ENCODE assay signal across 24 cellular contexts in the genomic region with DNA sequence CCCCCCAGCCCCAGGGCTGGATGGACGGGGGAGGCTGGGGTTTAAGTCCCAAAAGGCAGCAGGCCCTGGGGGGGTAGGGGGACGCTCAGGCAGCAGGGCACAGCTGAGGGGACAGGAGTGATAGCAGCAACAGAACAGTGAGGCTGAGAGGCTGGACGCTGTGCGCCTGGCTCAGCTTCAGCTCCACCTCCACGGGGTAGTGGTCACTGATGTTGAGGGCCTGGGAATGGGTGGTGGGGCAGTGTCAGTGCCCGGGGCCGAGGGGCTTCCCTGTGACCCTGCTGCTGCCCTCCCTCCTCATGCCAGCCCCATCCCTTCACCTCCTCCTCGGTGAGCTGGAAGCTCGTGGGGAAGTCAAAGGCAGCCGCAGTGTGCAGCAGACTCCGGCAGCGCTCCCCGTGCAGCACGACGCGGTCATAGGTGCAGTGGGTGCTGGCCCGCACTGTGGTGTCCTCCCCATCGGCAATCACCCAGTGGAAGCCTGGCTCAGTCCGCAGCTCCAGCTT. TPM values are rescaled to one million over a fixed set of nuclear protein-coding genes. Genes with fewer than 3 reads are reported as not detected.
DNase-seq lines count a peak whose midpoint lies in the region; ATAC-seq, FAIRE-seq and TF ChIP-seq lines count a peak whose summit lies in the region.
"Had no signal": no experiment of that assay in that cellular context is flagged by ENCODE, and none has a peak within 500 bp of the region (broad histone marks: within the 10 kb centered on the region; RNA-seq: fewer than 3 reads in every experiment).

No MANE protein-coding gene starts in this region.

- H3K36me3 Mint-ChIP-seq in activated CD8-positive, alpha-beta T cell treated with anti-CD3 and anti-CD28 coated beads for 36 hours (ENCODE audit: low read depth): peaks cover 30% of the 10 kb centered on the region
- H3K36me3 Mint-ChIP-seq: natural killer cell had no signal

- TF ChIP-seq POLR2A in HepG2 (IDR thresholded peaks at IDR 0.05; ENCODE audit: insufficient read depth in 1 of 2, low read depth in 2 of 2, low read length in 2 of 2) (no peak), right lobe of liver (IDR thresholded peaks at IDR 0.05) (no peak)

- H3K36me3 ChIP-seq in HepG2 (replicated peaks in 1 of 2; ENCODE audit: control insufficient read depth in 1 of 2, insufficient read depth in 2 of 2, low read length in 2 of 2) (peaks cover 6 to 22% of the 10 kb centered on the region in 2 experiments; a peak in 4 of 5 replicates), right lobe of liver (peaks cover 0 to 18% (median 4%) of the 10 kb centered on the region in 4 donors), kidney (ENCODE audit: control insufficient read depth in 1 of 2, insufficient read depth in 2 of 2, low read length in 2 of 2) (peaks cover 8 to 15% of the 10 kb centered on the region in 2 donors)
- H3K36me3 ChIP-seq: uterus had no signal

- DNase-seq in HepG2 (ENCODE audit: low spot score) (no peak), right lobe of liver (no peak), kidney (peak; percentile 73), NCI-H2171 (lab: John Stamatoyannopoulos, UW) (no peak), NCI-H2107 (lab: John Stamatoyannopoulos, UW) (no peak), COLO829 (ENCODE audit: low spot score) (no peak)
- DNase-seq in activated CD8-positive, alpha-beta T cell treated with anti-CD3 and anti-CD28 coated beads for 36 hours: no peak
- DNase-seq: activated CD4-positive, alpha-beta memory T cell treated with anti-CD3 and anti-CD28 coated beads, Interleukin-2, amount 10 ng/mL, durations not matched to agents 7 days and 5 days; activated CD4-positive, CD25-positive, alpha-beta regulatory T cell; CD4-positive, CD25-positive, alpha-beta regulatory T cell; DMS79 treated with DMSO at 0.1 percent for 48 hours; dorsolateral prefrontal cortex; gastrocnemius medialis; natural killer cell; NCI-H1930; NCI-H446 treated with DMSO at 0.1 percent for 48 hours; NK-92 treated with Interleukin-12 subunit alpha and Interleukin-12 subunit beta, amount 100 ng/mL, for 24 hours; psoas muscle; small intestine; stimulated activated CD4-positive, alpha-beta T cell treated with anti-CD3 and anti-CD28 coated beads, Interleukin-4, amount 100 ng/mL, for 24 hours; uterus had no signal

- H3K27ac ChIP-seq in HepG2 (ENCODE audit: extremely low read length, insufficient read depth, low read length) (no peak overlapping the region), right lobe of liver (no peak overlapping the region), kidney (ENCODE audit: low read depth in 2 of 2, low read length in 2 of 2) (no peak overlapping the region)
- H3K27ac ChIP-seq: dorsolateral prefrontal cortex, uterus had no signal

- POLR2A ChIA-PET in HepG2 (lab: Yijun Ruan, JAX): interaction anchor here (1.2 kb wide), 1 partner anchor 9 kb away, joined by 3 read pairs; a partner anchor contains a TSS
- POLR2A ChIA-PET in activated CD8-positive, alpha-beta T cell treated with anti-CD3 and anti-CD28 coated beads for 36 hours (lab: Charles Lee): interaction anchor here (1.0 to 6.2 kb wide), 2 partner anchors 7 to 12 kb away, joined by 3 to 97 read pairs; a partner anchor contains a TSS

- no peak overlapping the region for H3K9ac ChIP-seq in HepG2 (ENCODE audit: insufficient read depth, low read depth, low read length)
- H3K9ac ChIP-seq in kidney (ENCODE audit: low read length in 2 of 2): no peak overlapping the region

- ATAC-seq in HepG2 (peak; percentile 45), right lobe of liver (no peak), HG03457 (IDR thresholded peaks at IDR 0.05; ENCODE audit: unreplicated experiment) (no peak)
- ATAC-seq in activated CD8-positive, alpha-beta T cell treated with anti-CD3 and anti-CD28 coated beads for 36 hours: no peak
- ATAC-seq: gastrocnemius medialis, natural killer cell, psoas muscle, Right ventricle myocardium inferior had no signal

- peaks cover 16% of the 10 kb centered on the region for H3K79me2 ChIP-seq in HepG2 (ENCODE audit: insufficient read depth, low read length)

- H3K4me1 Mint-ChIP-seq in activated CD8-positive, alpha-beta T cell treated with anti-CD3 and anti-CD28 coated beads for 36 hours (ENCODE audit: low read depth): peaks cover 2% of the 10 kb centered on the region

- H3K27ac Mint-ChIP-seq in activated CD8-positive, alpha-beta T cell treated with anti-CD3 and anti-CD28 coated beads for 36 hours: peak overlapping the region; percentile 63

- H3K9me3 Mint-ChIP-seq in activated CD8-positive, alpha-beta T cell treated with anti-CD3 and anti-CD28 coated beads for 36 hours: no peaks in the 10 kb centered on the region
- H3K9me3 Mint-ChIP-seq: activated CD4-positive, alpha-beta memory T cell treated with anti-CD3 and anti-CD28 coated beads, Interleukin-2, amount 10 ng/mL, durations not matched to agents 7 days and 5 days; CD4-positive, CD25-positive, alpha-beta regulatory T cell; natural killer cell had no signal

- H3K4me1 ChIP-seq in HepG2 (ENCODE audit: insufficient read depth, low read length) (peaks cover 32% of the 10 kb centered on the region), right lobe of liver (peaks cover 0 to 25% (median 6%) of the 10 kb centered on the region in 4 donors), kidney (ENCODE audit: control insufficient read depth in 1 of 2, insufficient read depth in 1 of 2, low read depth in 1 of 2, low read length in 2 of 2) (peaks cover 7 to 18% of the 10 kb centered on the region in 2 donors)
- H3K4me1 ChIP-seq: psoas muscle, uterus had no signal

- intact Hi-C loops in HepG2 (cut with micrococcal nuclease; ENCODE audit: unreplicated experiment): no loop called here
- intact Hi-C loops in right lobe of liver (cut with DNase I): loop anchor here in 1 of 2 donors (5.0 kb wide), 1 partner anchor 130 kb away; no protein-coding TSS in a partner anchor
- intact Hi-C loops in activated CD8-positive, alpha-beta T cell treated with anti-CD3 and anti-CD28 coated beads for 36 hours (cut with micrococcal nuclease): no loop called here
- intact Hi-C loops in kidney (cut with DNase I): no loop called here

- FAIRE-seq in HepG2 (lab: Jason Lieb, UNC) (no peak), kidney (lab: Jason Lieb, UNC) (no peak)
- FAIRE-seq: bronchial epithelial cell, small intestine had no signal

- no peak for TF ChIP-seq RAD21 in HepG2 (CRISPR knock-in tag; IDR thresholded peaks at IDR 0.05)

- TF ChIP-seq CTCF in HepG2 (CRISPR knock-in tag; IDR thresholded peaks at IDR 0.05) (no peak), right lobe of liver (IDR thresholded peaks at IDR 0.05) (no peak), kidney (IDR thresholded peaks at IDR 0.05; ENCODE audit: borderline replicate concordance, extremely low read depth, insufficient read depth) (no peak)
- no peak for TF ChIP-seq CTCF in activated CD8-positive, alpha-beta T cell treated with anti-CD3 and anti-CD28 coated beads for 36 hours (IDR thresholded peaks at IDR 0.05)

- no peaks in the 10 kb centered on the region for H3K27me3 Mint-ChIP-seq in activated CD8-positive, alpha-beta T cell treated with anti-CD3 and anti-CD28 coated beads for 36 hours
- H3K27me3 Mint-ChIP-seq: activated CD4-positive, alpha-beta memory T cell treated with anti-CD3 and anti-CD28 coated beads, Interleukin-2, amount 10 ng/mL, durations not matched to agents 7 days and 5 days had no signal

- CTCF ChIA-PET in HepG2 (lab: Yijun Ruan, JAX; ENCODE audit: low intra/inter-chr PET ratio, low total read pairs): no interaction called here
- CTCF ChIA-PET in activated CD8-positive, alpha-beta T cell treated with anti-CD3 and anti-CD28 coated beads for 36 hours (lab: Charles Lee): interaction anchor here (0.8 kb wide), 1 partner anchor 8 kb away, joined by 3 read pairs; no protein-coding TSS in a partner anchor

- WGBS in HepG2 (ENCODE audit: low lambda C conversion rate): 97% methylated on average over 6 of the region's 19 CpGs
- WGBS in right lobe of liver (ENCODE audit: insufficient coverage, low coverage, low lambda C conversion rate, missing lambda C conversion rate): 46% methylated on average over 3 of the region's 19 CpGs

- H2AFZ ChIP-seq in HepG2 (ENCODE audit: low read length): no peak overlapping the region

- H4K20me1 ChIP-seq in HepG2 (ENCODE audit: insufficient read depth, low read length): peaks cover 21% of the 10 kb centered on the region; the same call in 1 of the 2 replicates

- H3K4me3 ChIP-seq in HepG2 (replicated peaks in 1 of 3; ENCODE audit: insufficient read depth in 1 of 3, low read depth in 2 of 3, low read length in 3 of 3) (no peak overlapping the region), right lobe of liver (no peak overlapping the region), kidney (ENCODE audit: low read length in 2 of 2) (no peak overlapping the region)
- H3K4me3 ChIP-seq: dorsolateral prefrontal cortex, gastrocnemius medialis, psoas muscle, uterus had no signal

- TF ChIP-seq EP300 in HepG2 (IDR thresholded peaks at IDR 0.05; ENCODE audit: low read depth in 2 of 2, low read length in 2 of 2) (no peak), HepG2 (CRISPR knock-in tag; IDR thresholded peaks at IDR 0.05; ENCODE audit: borderline replicate concordance) (no peak)

- no peak overlapping the region for H3K4me2 ChIP-seq in HepG2 (ENCODE audit: low read depth, low read length)

- H3K4me3 Mint-ChIP-seq in activated CD8-positive, alpha-beta T cell treated with anti-CD3 and anti-CD28 coated beads for 36 hours: no peak overlapping the region
- H3K4me3 Mint-ChIP-seq: activated CD4-positive, alpha-beta memory T cell treated with anti-CD3 and anti-CD28 coated beads, Interleukin-2, amount 10 ng/mL, durations not matched to agents 7 days and 5 days; natural killer cell had no signal

- in situ Hi-C loops in HepG2 (cut with HindIII; ENCODE audit: extremely low pct_ligation_motif_present, low pct_unique_long_range_greater_than_20kb): loop anchor here (25.0 kb wide), 1 partner anchor 135 kb away; a partner anchor contains a TSS

- BruUV-seq in HepG2 (replicated peaks; lab: Mats Ljungman, UMichigan): no TSS peak

- no peaks in the 10 kb centered on the region; a peak in 1 of 5 replicates for H3K27me3 ChIP-seq in HepG2 (ENCODE audit: control insufficient read depth in 1 of 2, insufficient read depth in 2 of 2, low read length in 2 of 2)
- H3K27me3 ChIP-seq in right lobe of liver: no peaks in the 10 kb centered on the region
- H3K27me3 ChIP-seq: gastrocnemius medialis, uterus had no signal

- no peaks in the 10 kb centered on the region for H3K9me3 ChIP-seq in HepG2 (ENCODE audit: low read length)
- no peaks in the 10 kb centered on the region for H3K9me3 ChIP-seq in right lobe of liver
- H3K9me3 ChIP-seq in kidney (ENCODE audit: control insufficient read depth in 1 of 2, low read length in 2 of 2): no peaks in the 10 kb centered on the region
- H3K9me3 ChIP-seq: gastrocnemius medialis, psoas muscle, uterus had no signal

RNA-seq across cellular contexts. Expression of a gene that starts 4.5 kb away (rescaled TPM):
- total RNA-seq in HepG2 (2016; rRNA removed; fragmentation: Illumina TruSeq; extraction: Trizol) (2,381 and 2,883 TPM in 2 replicates), right lobe of liver (1,000 to 10,000 TPM in 5 of 6 experiments, 100 to 1,000 TPM in 1; 899 to 1,899 (median 1,157) TPM), kidney (2,684 TPM)
- 2,845 and 3,163 TPM in 2 replicates for total RNA-seq in HepG2 (2016; cell fraction: cytosol; rRNA removed; fragmentation: Illumina TruSeq; extraction: Trizol; ENCODE audit: low read depth)
- 2,364 and 2,968 TPM in 2 replicates for total RNA-seq in HepG2 (2016; cell fraction: insoluble cytoplasmic fraction; rRNA removed; fragmentation: Illumina TruSeq; extraction: Trizol)
- 6,021 and 6,074 TPM in 2 replicates for total RNA-seq in HepG2 (2016; cell fraction: membrane; rRNA removed; fragmentation: Illumina TruSeq; extraction: Trizol)
- total RNA-seq in HepG2 (2016; cell fraction: nucleus; rRNA removed; fragmentation: Illumina TruSeq; extraction: Trizol): 936 and 1,040 TPM in 2 replicates
- polyA plus RNA-seq in HepG2 (2011; rRNA removed) (4,713 and 5,167 TPM in 2 replicates), kidney (ENCODE audit: insufficient read depth, low read depth, low replicate concordance) (2,858 TPM)
- polyA plus RNA-seq in HepG2 (2011; cell fraction: cytosol; rRNA removed): 7,297 and 8,438 TPM in 2 replicates
- polyA plus RNA-seq in HepG2 (2011; cell fraction: nucleus; rRNA removed): 1,715 and 1,756 TPM in 2 replicates
- 3,170 and 4,590 TPM in 2 replicates for polyA plus RNA-seq in HepG2 (2012)
- 5,111 and 5,676 TPM in 2 replicates for polyA plus RNA-seq in HepG2 (2016; cell fraction: cytosol; fragmentation: Illumina TruSeq; extraction: Trizol; ENCODE audit: low read depth)
- polyA plus RNA-seq in HepG2 (2016; cell fraction: insoluble cytoplasmic fraction; fragmentation: Illumina TruSeq; extraction: Trizol; ENCODE audit: low read depth): 3,496 and 3,549 TPM in 2 replicates
- polyA plus RNA-seq in HepG2 (2016; cell fraction: membrane; fragmentation: Illumina TruSeq; extraction: Trizol; ENCODE audit: low read depth): 7,184 and 7,370 TPM in 2 replicates
- 1,977 and 1,989 TPM in 2 replicates for polyA plus RNA-seq in HepG2 (2016; cell fraction: nucleus; fragmentation: Illumina TruSeq; extraction: Trizol; ENCODE audit: insufficient read depth, low read depth)
- 1,812 and 2,162 TPM in 2 replicates for polyA minus RNA-seq in HepG2 (2011; rRNA and poly(A)+ RNA removed; ENCODE audit: low replicate concordance)
- polyA minus RNA-seq in HepG2 (2011; cell fraction: cytosol; rRNA and poly(A)+ RNA removed): 929 and 970 TPM in 2 replicates
- polyA minus RNA-seq in HepG2 (2011; cell fraction: nucleus; rRNA and poly(A)+ RNA removed): 272 and 332 TPM in 2 replicates
- 1,000 to 10,000 TPM; 3,574 to 3,675 TPM for total RNA-seq in activated CD8-positive, alpha-beta T cell treated with anti-CD3 and anti-CD28 coated beads for 36 hours

RNA-seq across cellular contexts. Expression of a gene that starts 6.4 kb away (rescaled TPM):
- total RNA-seq in HepG2 (2016; rRNA removed; fragmentation: Illumina TruSeq; extraction: Trizol) (4.6 and 4.7 TPM in 2 replicates), right lobe of liver (10 to 100 TPM; 11.7 to 19.5 (median 14.9) TPM), kidney (33.8 TPM)
- 3.2 and 3.4 TPM in 2 replicates for total RNA-seq in HepG2 (2016; cell fraction: cytosol; rRNA removed; fragmentation: Illumina TruSeq; extraction: Trizol; ENCODE audit: low read depth)
- 3.9 and 5.0 TPM in 2 replicates for total RNA-seq in HepG2 (2016; cell fraction: insoluble cytoplasmic fraction; rRNA removed; fragmentation: Illumina TruSeq; extraction: Trizol)
- total RNA-seq in HepG2 (2016; cell fraction: membrane; rRNA removed; fragmentation: Illumina TruSeq; extraction: Trizol): 8.0 and 8.2 TPM in 2 replicates
- total RNA-seq in HepG2 (2016; cell fraction: nucleus; rRNA removed; fragmentation: Illumina TruSeq; extraction: Trizol): 5.1 and 5.8 TPM in 2 replicates
- polyA plus RNA-seq in HepG2 (2011; rRNA removed) (12.3 and 16.5 TPM in 2 replicates), kidney (ENCODE audit: insufficient read depth, low read depth, low replicate concordance) (28.0 TPM)
- polyA plus RNA-seq in HepG2 (2011; cell fraction: cytosol; rRNA removed): 13.3 and 15.2 TPM in 2 replicates
- polyA plus RNA-seq in HepG2 (2011; cell fraction: nucleus; rRNA removed): 17.5 and 18.0 TPM in 2 replicates
- polyA plus RNA-seq in HepG2 (2012): 8.0 and 11.7 TPM in 2 replicates
- polyA plus RNA-seq in HepG2 (2016; cell fraction: cytosol; fragmentation: Illumina TruSeq; extraction: Trizol; ENCODE audit: low read depth): 4.0 and 4.8 TPM in 2 replicates
- 4.8 and 4.9 TPM in 2 replicates for polyA plus RNA-seq in HepG2 (2016; cell fraction: insoluble cytoplasmic fraction; fragmentation: Illumina TruSeq; extraction: Trizol; ENCODE audit: low read depth)
- polyA plus RNA-seq in HepG2 (2016; cell fraction: membrane; fragmentation: Illumina TruSeq; extraction: Trizol; ENCODE audit: low read depth): 9.1 and 9.5 TPM in 2 replicates
- polyA plus RNA-seq in HepG2 (2016; cell fraction: nucleus; fragmentation: Illumina TruSeq; extraction: Trizol; ENCODE audit: insufficient read depth, low read depth): 5.5 and 8.8 TPM in 2 replicates
- 24.1 and 42.4 TPM in 2 replicates for polyA minus RNA-seq in HepG2 (2011; rRNA and poly(A)+ RNA removed; ENCODE audit: low replicate concordance)
- polyA minus RNA-seq in HepG2 (2011; cell fraction: cytosol; rRNA and poly(A)+ RNA removed): 5.9 and 6.7 TPM in 2 replicates
- polyA minus RNA-seq in HepG2 (2011; cell fraction: nucleus; rRNA and poly(A)+ RNA removed): 4.2 and 5.0 TPM in 2 replicates
- total RNA-seq in activated CD8-positive, alpha-beta T cell treated with anti-CD3 and anti-CD28 coated beads for 36 hours: 10 to 100 TPM in 1 of 2 experiments, 1 to 10 TPM in 1; 9.4 to 10.3 TPM

RNA-seq across cellular contexts. Expression of a gene that starts 8.7 kb away (rescaled TPM):
- total RNA-seq in HepG2 (2016; rRNA removed; fragmentation: Illumina TruSeq; extraction: Trizol) (6.3 and 16.8 TPM in 2 replicates), right lobe of liver (10 to 100 TPM; 12.6 to 23.0 (median 17.3) TPM), kidney (40.2 TPM)
- 5.9 and 8.5 TPM in 2 replicates for total RNA-seq in HepG2 (2016; cell fraction: cytosol; rRNA removed; fragmentation: Illumina TruSeq; extraction: Trizol; ENCODE audit: low read depth)
- 4.8 and 17.3 TPM in 2 replicates for total RNA-seq in HepG2 (2016; cell fraction: insoluble cytoplasmic fraction; rRNA removed; fragmentation: Illumina TruSeq; extraction: Trizol)
- total RNA-seq in HepG2 (2016; cell fraction: membrane; rRNA removed; fragmentation: Illumina TruSeq; extraction: Trizol): 5.5 and 6.3 TPM in 2 replicates
- 17.9 and 26.2 TPM in 2 replicates for total RNA-seq in HepG2 (2016; cell fraction: nucleus; rRNA removed; fragmentation: Illumina TruSeq; extraction: Trizol)
- polyA plus RNA-seq in HepG2 (2011; rRNA removed) (27.9 and 30.9 TPM in 2 replicates), kidney (ENCODE audit: insufficient read depth, low read depth, low replicate concordance) (33.3 TPM)
- 8.7 and 11.6 TPM in 2 replicates for polyA plus RNA-seq in HepG2 (2011; cell fraction: cytosol; rRNA removed)
- polyA plus RNA-seq in HepG2 (2011; cell fraction: nucleus; rRNA removed): 281 and 287 TPM in 2 replicates
- 16.8 and 21.1 TPM in 2 replicates for polyA plus RNA-seq in HepG2 (2012)
- polyA plus RNA-seq in HepG2 (2016; cell fraction: cytosol; fragmentation: Illumina TruSeq; extraction: Trizol; ENCODE audit: low read depth): 2.5 and 2.9 TPM in 2 replicates
- 5.3 and 7.9 TPM in 2 replicates for polyA plus RNA-seq in HepG2 (2016; cell fraction: insoluble cytoplasmic fraction; fragmentation: Illumina TruSeq; extraction: Trizol; ENCODE audit: low read depth)
- 4.2 and 4.6 TPM in 2 replicates for polyA plus RNA-seq in HepG2 (2016; cell fraction: membrane; fragmentation: Illumina TruSeq; extraction: Trizol; ENCODE audit: low read depth)
- polyA plus RNA-seq in HepG2 (2016; cell fraction: nucleus; fragmentation: Illumina TruSeq; extraction: Trizol; ENCODE audit: insufficient read depth, low read depth): 70.8 TPM in 2 replicates
- 16.6 and 35.2 TPM in 2 replicates for polyA minus RNA-seq in HepG2 (2011; rRNA and poly(A)+ RNA removed; ENCODE audit: low replicate concordance)
- 7.0 and 7.2 TPM in 2 replicates for polyA minus RNA-seq in HepG2 (2011; cell fraction: cytosol; rRNA and poly(A)+ RNA removed)
- polyA minus RNA-seq in HepG2 (2011; cell fraction: nucleus; rRNA and poly(A)+ RNA removed): 23.2 and 28.2 TPM in 2 replicates
- total RNA-seq in activated CD8-positive, alpha-beta T cell treated with anti-CD3 and anti-CD28 coated beads for 36 hours: 10 to 100 TPM; 49.8 to 53.4 TPM

RNA-seq across cellular contexts. Expression of a gene that starts 23.6 kb away (rescaled TPM):
- total RNA-seq in HepG2 (2016; rRNA removed; fragmentation: Illumina TruSeq; extraction: Trizol): 10.4 and 14.5 TPM in 2 replicates
- 23.2 and 32.8 TPM in 2 replicates for total RNA-seq in HepG2 (2016; cell fraction: cytosol; rRNA removed; fragmentation: Illumina TruSeq; extraction: Trizol; ENCODE audit: low read depth)
- total RNA-seq in HepG2 (2016; cell fraction: insoluble cytoplasmic fraction; rRNA removed; fragmentation: Illumina TruSeq; extraction: Trizol): 8.8 and 14.4 TPM in 2 replicates
- 27.8 and 36.0 TPM in 2 replicates for total RNA-seq in HepG2 (2016; cell fraction: membrane; rRNA removed; fragmentation: Illumina TruSeq; extraction: Trizol)
- 9.2 and 9.7 TPM in 2 replicates for total RNA-seq in HepG2 (2016; cell fraction: nucleus; rRNA removed; fragmentation: Illumina TruSeq; extraction: Trizol)
- 14.9 and 19.1 TPM in 2 replicates for polyA plus RNA-seq in HepG2 (2011; rRNA removed)
- polyA plus RNA-seq in HepG2 (2011; cell fraction: cytosol; rRNA removed): 16.0 and 18.2 TPM in 2 replicates
- polyA plus RNA-seq in HepG2 (2011; cell fraction: nucleus; rRNA removed): 49.8 and 50.2 TPM in 2 replicates
- 17.5 and 18.8 TPM in 2 replicates for polyA plus RNA-seq in HepG2 (2012)
- polyA plus RNA-seq in HepG2 (2016; cell fraction: cytosol; fragmentation: Illumina TruSeq; extraction: Trizol; ENCODE audit: low read depth): 74.7 and 108 TPM in 2 replicates
- polyA plus RNA-seq in HepG2 (2016; cell fraction: insoluble cytoplasmic fraction; fragmentation: Illumina TruSeq; extraction: Trizol; ENCODE audit: low read depth): 25.4 and 35.1 TPM in 2 replicates
- polyA plus RNA-seq in HepG2 (2016; cell fraction: membrane; fragmentation: Illumina TruSeq; extraction: Trizol; ENCODE audit: low read depth): 69.7 and 96.5 TPM in 2 replicates
- polyA plus RNA-seq in HepG2 (2016; cell fraction: nucleus; fragmentation: Illumina TruSeq; extraction: Trizol; ENCODE audit: insufficient read depth, low read depth): 38.7 and 39.0 TPM in 2 replicates
- 13.3 and 53.4 TPM in 2 replicates for polyA minus RNA-seq in HepG2 (2011; rRNA and poly(A)+ RNA removed; ENCODE audit: low replicate concordance)
- polyA minus RNA-seq in HepG2 (2011; cell fraction: cytosol; rRNA and poly(A)+ RNA removed): 9.3 and 9.9 TPM in 2 replicates
- 6.2 and 7.2 TPM in 2 replicates for polyA minus RNA-seq in HepG2 (2011; cell fraction: nucleus; rRNA and poly(A)+ RNA removed)
- total RNA-seq in right lobe of liver: 10 to 100 TPM; 19.8 to 28.8 (median 24.2) TPM
- total RNA-seq in activated CD8-positive, alpha-beta T cell treated with anti-CD3 and anti-CD28 coated beads for 36 hours: 10 to 100 TPM; 92.4 to 96.6 TPM
- total RNA-seq in kidney: 79.6 TPM
- 102 TPM for polyA plus RNA-seq in kidney (ENCODE audit: insufficient read depth, low read depth, low replicate concordance)

RNA-seq across cellular contexts. Expression of a gene that starts 25.8 kb away (rescaled TPM):
- 23.1 and 56.7 TPM in 2 replicates for total RNA-seq in HepG2 (2016; rRNA removed; fragmentation: Illumina TruSeq; extraction: Trizol)
- 11.1 and 12.5 TPM in 2 replicates for total RNA-seq in HepG2 (2016; cell fraction: cytosol; rRNA removed; fragmentation: Illumina TruSeq; extraction: Trizol; ENCODE audit: low read depth)
- 18.3 and 57.2 TPM in 2 replicates for total RNA-seq in HepG2 (2016; cell fraction: insoluble cytoplasmic fraction; rRNA removed; fragmentation: Illumina TruSeq; extraction: Trizol)
- 19.9 and 20.2 TPM in 2 replicates for total RNA-seq in HepG2 (2016; cell fraction: membrane; rRNA removed; fragmentation: Illumina TruSeq; extraction: Trizol)
- 51.0 and 62.6 TPM in 2 replicates for total RNA-seq in HepG2 (2016; cell fraction: nucleus; rRNA removed; fragmentation: Illumina TruSeq; extraction: Trizol)
- 110 and 142 TPM in 2 replicates for polyA plus RNA-seq in HepG2 (2011; rRNA removed)
- 147 and 160 TPM in 2 replicates for polyA plus RNA-seq in HepG2 (2011; cell fraction: cytosol; rRNA removed)
- 101 and 106 TPM in 2 replicates for polyA plus RNA-seq in HepG2 (2011; cell fraction: nucleus; rRNA removed)
- 83.1 and 96.9 TPM in 2 replicates for polyA plus RNA-seq in HepG2 (2012)
- polyA plus RNA-seq in HepG2 (2016; cell fraction: cytosol; fragmentation: Illumina TruSeq; extraction: Trizol; ENCODE audit: low read depth): 20.5 and 22.7 TPM in 2 replicates
- 31.3 and 34.5 TPM in 2 replicates for polyA plus RNA-seq in HepG2 (2016; cell fraction: insoluble cytoplasmic fraction; fragmentation: Illumina TruSeq; extraction: Trizol; ENCODE audit: low read depth)
- polyA plus RNA-seq in HepG2 (2016; cell fraction: membrane; fragmentation: Illumina TruSeq; extraction: Trizol; ENCODE audit: low read depth): 23.2 and 27.2 TPM in 2 replicates
- 127 and 134 TPM in 2 replicates for polyA plus RNA-seq in HepG2 (2016; cell fraction: nucleus; fragmentation: Illumina TruSeq; extraction: Trizol; ENCODE audit: insufficient read depth, low read depth)
- 142 and 210 TPM in 2 replicates for polyA minus RNA-seq in HepG2 (2011; rRNA and poly(A)+ RNA removed; ENCODE audit: low replicate concordance)
- 79.7 and 100 TPM in 2 replicates for polyA minus RNA-seq in HepG2 (2011; cell fraction: cytosol; rRNA and poly(A)+ RNA removed)
- polyA minus RNA-seq in HepG2 (2011; cell fraction: nucleus; rRNA and poly(A)+ RNA removed): 19.4 and 25.6 TPM in 2 replicates
- total RNA-seq in right lobe of liver: 10 to 100 TPM; 26.5 to 41.4 (median 32.4) TPM
- total RNA-seq in activated CD8-positive, alpha-beta T cell treated with anti-CD3 and anti-CD28 coated beads for 36 hours: 10 to 100 TPM; 21.3 to 22.5 TPM
- total RNA-seq in kidney: 121 TPM
- 205 TPM for polyA plus RNA-seq in kidney (ENCODE audit: insufficient read depth, low read depth, low replicate concordance)
